7 cellular contexts compared by ENCODE assay signal in the genomic region with DNA sequence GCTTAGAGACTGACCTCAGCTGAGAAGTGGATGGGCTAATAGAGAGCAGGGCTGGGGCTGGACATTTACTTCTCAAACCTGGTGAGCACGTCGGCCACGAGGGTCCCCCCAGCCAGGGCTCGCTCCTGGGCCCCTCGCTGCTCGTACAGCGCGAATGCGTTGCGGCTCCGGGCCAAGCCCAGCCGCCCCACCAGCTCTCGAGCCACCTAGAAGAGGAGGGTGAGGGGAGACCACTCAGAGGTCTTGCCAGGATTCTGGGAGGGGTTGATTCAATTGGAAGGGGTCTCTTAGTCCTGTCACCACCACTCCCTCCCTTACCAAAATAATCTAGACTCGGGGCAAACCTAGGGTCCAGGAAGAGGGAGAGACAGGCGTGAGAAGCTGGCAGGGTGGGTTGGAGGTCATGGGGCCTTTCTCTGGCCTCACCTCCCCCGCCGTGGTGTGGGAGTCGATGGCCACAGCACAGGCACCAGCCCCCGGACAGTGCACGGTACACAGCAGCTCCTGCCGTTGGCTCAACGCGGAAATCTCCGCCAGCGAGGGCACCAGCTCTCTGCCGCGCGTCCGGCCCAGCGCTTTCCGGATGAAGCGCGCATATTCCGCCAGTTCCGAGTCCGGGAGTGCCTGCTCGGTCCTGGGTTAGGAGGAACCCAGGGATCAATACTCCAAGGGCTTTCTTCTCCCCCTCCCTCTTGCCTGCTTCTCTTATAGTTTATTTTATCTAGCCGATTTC. TPM values are rescaled to one million over a fixed set of nuclear protein-coding genes. Genes with fewer than 3 reads are reported as not detected.
A peak's percentile ranks its signal among the peaks of the same experiment; 100 is the strongest.
DNase-seq lines count a peak whose midpoint lies in the region; ATAC-seq, FAIRE-seq and TF ChIP-seq lines count a peak whose summit lies in the region.
"Had no signal": no experiment of that assay in that cellular context is flagged by ENCODE, and none has a peak within 500 bp of the region (broad histone marks: within the 10 kb centered on the region; RNA-seq: fewer than 3 reads in every experiment).

No MANE protein-coding gene starts in this region.

- H3K27ac ChIP-seq in gastrocnemius medialis: peak overlapping the region; percentile 10 to 100 (median 66)

- H3K4me1 ChIP-seq in gastrocnemius medialis: peaks cover 52 to 58% of the 10 kb centered on the region in 2 donors

- H3K4me3 ChIP-seq in gastrocnemius medialis: no peak overlapping the region

- TF ChIP-seq CTCF in gastrocnemius medialis (IDR thresholded peaks at IDR 0.05 in 4 of 5, conservative IDR thresholded peaks at IDR 0.05 in 1 of 5): no peak

- no peaks in the 10 kb centered on the region for H3K9me3 Mint-ChIP-seq in activated CD4-positive, alpha-beta T cell treated with anti-CD3 and anti-CD28 coated beads, Interleukin-2, amount 10 ng/mL, durations not matched to agents 24 days and 14 days

- TF ChIP-seq POLR2A in gastrocnemius medialis (IDR thresholded peaks at IDR 0.05): no peak
- TF ChIP-seq POLR2A in H54 (IDR thresholded peaks at IDR 0.05; ENCODE audit: low read depth, low read length): no peak

- intact Hi-C loops in activated CD4-positive, alpha-beta T cell treated with anti-CD3 and anti-CD28 coated beads, Interleukin-2, amount 10 ng/mL, durations not matched to agents 24 days and 14 days (cut with micrococcal nuclease): loop anchor here (1.0 kb wide), 1 partner anchor 7 kb away; no protein-coding TSS in a partner anchor
- intact Hi-C loops in gastrocnemius medialis (cut with DNase I; ENCODE audit: low total_unique reads): no loop called here

- no peaks in the 10 kb centered on the region for H3K27me3 ChIP-seq in gastrocnemius medialis

- FAIRE-seq in H54 (lab: Jason Lieb, UNC): no peak

- no peaks in the 10 kb centered on the region for H3K9me3 ChIP-seq in gastrocnemius medialis

- H3K36me3 ChIP-seq in gastrocnemius medialis: peaks cover 0 to 42% of the 10 kb centered on the region in 2 donors

- DNase-seq in activated CD4-positive, alpha-beta T cell treated with anti-CD3 and anti-CD28 coated beads, Interleukin-2, amount 10 ng/mL, durations not matched to agents 24 days and 14 days: peak; percentile 70
- no peak for DNase-seq in activated CD4-positive, alpha-beta T cell treated with anti-CD3 and anti-CD28 coated beads for 1 hour
- DNase-seq in ecto neural progenitor cell (ENCODE audit: low spot score) (peak; percentile 72), gastrocnemius medialis (no peak), H54 (ENCODE audit: insufficient read length, low spot score) (no peak)
- DNase-seq: anterior cingulate cortex had no signal

- H3K4me1 Mint-ChIP-seq in activated CD4-positive, alpha-beta T cell treated with anti-CD3 and anti-CD28 coated beads, Interleukin-2, amount 10 ng/mL, durations not matched to agents 24 days and 14 days: peaks cover 20% of the 10 kb centered on the region

- H3K27me3 Mint-ChIP-seq in activated CD4-positive, alpha-beta T cell treated with anti-CD3 and anti-CD28 coated beads, Interleukin-2, amount 10 ng/mL, durations not matched to agents 24 days and 14 days: peaks cover 51% of the 10 kb centered on the region

- no peak overlapping the region for H3K27ac Mint-ChIP-seq in activated CD4-positive, alpha-beta T cell treated with anti-CD3 and anti-CD28 coated beads, Interleukin-2, amount 10 ng/mL, durations not matched to agents 24 days and 14 days

- in situ Hi-C loops in gastrocnemius medialis (cut with MboI; ENCODE audit: low sequenced_read_pairs in 4 of 4): loop anchor here in 1 of 4 donors (10.0 kb wide), 1 partner anchor 56 kb away; no protein-coding TSS in a partner anchor

- no peak for ATAC-seq in gastrocnemius medialis
- ATAC-seq in GM21447 (IDR thresholded peaks at IDR 0.05; ENCODE audit: unreplicated experiment): no peak

- H3K36me3 Mint-ChIP-seq in activated CD4-positive, alpha-beta T cell treated with anti-CD3 and anti-CD28 coated beads, Interleukin-2, amount 10 ng/mL, durations not matched to agents 24 days and 14 days (ENCODE audit: low read depth): peaks cover 4% of the 10 kb centered on the region

- H3K4me3 Mint-ChIP-seq in activated CD4-positive, alpha-beta T cell treated with anti-CD3 and anti-CD28 coated beads, Interleukin-2, amount 10 ng/mL, durations not matched to agents 24 days and 14 days: peak overlapping the region; percentile 75

RNA-seq across cellular contexts. Expression of a gene that starts 5.7 kb away (rescaled TPM):
- 0.77 and 1.1 TPM in 2 replicates for total RNA-seq in activated CD4-positive, alpha-beta T cell treated with anti-CD3 and anti-CD28 coated beads, Interleukin-2, amount 10 ng/mL, durations not matched to agents 24 days and 14 days
- 10 to 100 TPM; 13.4 to 36.0 (median 31.3) TPM for total RNA-seq in gastrocnemius medialis

RNA-seq across cellular contexts. Expression of a gene that starts 10.6 kb away (rescaled TPM):
- 0.17 and 0.75 TPM in 2 replicates for total RNA-seq in activated CD4-positive, alpha-beta T cell treated with anti-CD3 and anti-CD28 coated beads, Interleukin-2, amount 10 ng/mL, durations not matched to agents 24 days and 14 days
- total RNA-seq in gastrocnemius medialis: 1 to 10 TPM; 2.0 to 4.6 (median 4.0) TPM

RNA-seq across cellular contexts. Expression of a gene that starts 11.2 kb away (rescaled TPM):
- total RNA-seq in activated CD4-positive, alpha-beta T cell treated with anti-CD3 and anti-CD28 coated beads, Interleukin-2, amount 10 ng/mL, durations not matched to agents 24 days and 14 days: 3.0 and 3.2 TPM in 2 replicates
- total RNA-seq in gastrocnemius medialis: under 1 TPM; 0.22 to 0.41 (median 0.40) TPM

RNA-seq across cellular contexts. Expression of a gene that starts 12.0 kb away (rescaled TPM):
- 11.8 and 12.9 TPM in 2 replicates for total RNA-seq in activated CD4-positive, alpha-beta T cell treated with anti-CD3 and anti-CD28 coated beads, Interleukin-2, amount 10 ng/mL, durations not matched to agents 24 days and 14 days
- total RNA-seq in gastrocnemius medialis: 1 to 10 TPM; 3.9 to 5.2 (median 4.2) TPM

Comparison
In these comparisons a context has a peak if more than half of its experiments do, and no peak if none do; other contexts are left out.
1. DNase-seq: peak in activated CD4-positive, alpha-beta T cell treated with anti-CD3 and anti-CD28 coated beads, Interleukin-2, amount 10 ng/mL, durations not matched to agents 24 days and 14 days (single experiment) and ecto neural progenitor cell (single experiment); none in activated CD4-positive, alpha-beta T cell treated with anti-CD3 and anti-CD28 coated beads for 1 hour (single experiment), gastrocnemius medialis (0 of 2) and H54 (single experiment).